8 cellular contexts compared by ENCODE assay signal in genomic region chr2:213119061-213119809, GRCh38. TPM values are rescaled to one million over a fixed set of nuclear protein-coding genes. Genes with fewer than 3 reads are reported as not detected.
DNase-seq lines count a peak whose midpoint lies in the region; ATAC-seq and TF ChIP-seq lines count a peak whose summit lies in the region.

No MANE protein-coding gene starts in this region.

- intact Hi-C loops in Calu3 (cut with micrococcal nuclease; ENCODE audit: unreplicated experiment), result no loop called here

- H3K9ac ChIP-seq in SK-N-SH, result no peak overlapping the region

- no peaks in the 10 kb centered on the region for H4K20me1 ChIP-seq in SK-N-SH (ENCODE audit: insufficient read depth)

- WGBS in SK-N-SH (ENCODE audit: low lambda C conversion rate), result 61% methylated on average over 5 of the region's 5 CpGs

- POLR2A ChIA-PET in SK-N-SH (lab: Yijun Ruan, JAX), result no interaction called here

- TF ChIP-seq EP300 in SK-N-SH (IDR thresholded peaks at IDR 0.05; ENCODE audit: borderline replicate concordance in 1 of 2, low read depth in 1 of 2, low read length in 1 of 2), result peak in 1 of 2 experiments; percentile 59; a peak in 1 of 4 replicates

- 0 out of 2 replicates have a peak overlapping the region, but pooled peaks have one; percentile 38 for H2AFZ ChIP-seq in SK-N-SH (ENCODE audit: low read depth)

- H3K79me2 ChIP-seq in SK-N-SH (ENCODE audit: insufficient read depth), result no peaks in the 10 kb centered on the region; the same call in 1 of the 2 replicates

- H3K4me3 Mint-ChIP-seq in Calu3 (ENCODE audit: low read depth, unreplicated experiment), result no peak overlapping the region

- no peaks in the 10 kb centered on the region for H3K9me3 Mint-ChIP-seq in Calu3 (ENCODE audit: low read depth, unreplicated experiment)

- peak; percentile 70 for ATAC-seq in HG02798 (IDR thresholded peaks at IDR 0.05; ENCODE audit: poor library complexity, unreplicated experiment)

- H3K27ac ChIP-seq in SK-N-SH (ENCODE audit: low read depth in 2 of 2, low read length in 1 of 2), result peak overlapping the region; percentile 22 to 81; a peak in 2 of 4 replicates

- no peak overlapping the region for H3K4me3 ChIP-seq in SK-N-SH (ENCODE audit: low read depth in 2 of 2, low read length in 1 of 2)
- no peak overlapping the region for H3K4me3 ChIP-seq in fibroblast of mammary gland (ENCODE audit: control insufficient read depth, low read depth, low read length)

- H3K36me3 Mint-ChIP-seq in Calu3 (ENCODE audit: insufficient read depth, unreplicated experiment), result no peaks in the 10 kb centered on the region

- CTCF ChIA-PET in SK-N-SH (lab: Yijun Ruan, JAX) (no interaction called here), Calu3 (lab: Charles Lee) (no interaction called here)

- H3K27me3 ChIP-seq in SK-N-SH (ENCODE audit: insufficient read depth), result no peaks in the 10 kb centered on the region

- peaks cover 0 to 47% of the 10 kb centered on the region in 2 experiments; a peak in 3 of 4 replicates for H3K4me1 ChIP-seq in SK-N-SH (ENCODE audit: control insufficient read depth in 1 of 2, insufficient read depth in 2 of 2, low read depth in 1 of 2, low read length in 1 of 2)

- H3K27ac Mint-ChIP-seq in Calu3 (ENCODE audit: unreplicated experiment), result no peak overlapping the region

- H3F3A ChIP-seq in SK-N-SH (replicated peaks; ENCODE audit: insufficient read depth), result peaks cover 10% of the 10 kb centered on the region

- peak; percentile 53 for DNase-seq in NK-92 treated with Interleukin-12 subunit alpha and Interleukin-12 subunit beta, amount 100 ng/mL, for 24 hours (lab: John Stamatoyannopoulos, UW)
- DNase-seq in NK-92 (lab: John Stamatoyannopoulos, UW; ENCODE audit: unreplicated experiment), result no peak
- no peak for DNase-seq in SK-N-SH
- DNase-seq in fibroblast of mammary gland (ENCODE audit: low read depth), result peak; percentile 89
- DNase-seq in Calu3, result no peak
- no peak for DNase-seq in SK-N-DZ (ENCODE audit: low spot score)
- no peak for DNase-seq in NCI-H1436 treated with DMSO at 0.1 percent for 48 hours (lab: John Stamatoyannopoulos, UW)

- H3K9me3 ChIP-seq in SK-N-SH, result no peaks in the 10 kb centered on the region

- H3K36me3 ChIP-seq in SK-N-SH (replicated peaks in 1 of 2; ENCODE audit: control insufficient read depth in 1 of 2, insufficient read depth in 2 of 2, low read length in 1 of 2), result no peaks in the 10 kb centered on the region

- H3K9me2 ChIP-seq in SK-N-SH, result no peaks in the 10 kb centered on the region

- TF ChIP-seq CTCF in SK-N-SH (IDR thresholded peaks at IDR 0.05), result no peak
- TF ChIP-seq CTCF in fibroblast of mammary gland (conservative IDR thresholded peaks at IDR 0.05; ENCODE audit: control insufficient read depth, insufficient read depth, low read depth, low read length), result no peak
- no peak for TF ChIP-seq CTCF in Calu3 (IDR thresholded peaks at IDR 0.05; ENCODE audit: unreplicated experiment)

- peak overlapping the region; percentile 60 for H3K4me2 ChIP-seq in SK-N-SH

- no peak for TF ChIP-seq RAD21 in SK-N-SH (IDR thresholded peaks at IDR 0.05; ENCODE audit: low read length)

- BruUV-seq in Calu3 (replicated peaks; lab: Mats Ljungman, UMichigan), result no TSS peak

- no peaks in the 10 kb centered on the region for H3K27me3 Mint-ChIP-seq in Calu3 (ENCODE audit: unreplicated experiment)

- H3K4me1 Mint-ChIP-seq in Calu3 (ENCODE audit: low read depth, unreplicated experiment), result peaks cover 29% of the 10 kb centered on the region

TF ChIP-seq in SK-N-SH, 30 proteins besides CTCF, POLR2A, EP300 and RAD21:
- TF ChIP-seq TCF12 (IDR thresholded peaks at IDR 0.05) (peak; percentile 63), ZBTB33 (IDR thresholded peaks at IDR 0.05; ENCODE audit: borderline replicate concordance, low read depth) (peak; percentile 45; the same call in 1 of the 2 replicates), MAX (IDR thresholded peaks at IDR 0.05; ENCODE audit: low read depth) (peak; percentile 41; the same call in 1 of the 2 replicates), JUND (IDR thresholded peaks at IDR 0.05) (peak; percentile 50), FOSL2 (IDR thresholded peaks at IDR 0.05; ENCODE audit: borderline replicate concordance, low read depth) (peak; percentile 37; the same call in 1 of the 2 replicates), RXRA (IDR thresholded peaks at IDR 0.05; ENCODE audit: borderline replicate concordance, low read depth) (peak; percentile 44; the same call in 1 of the 2 replicates), NFIC (IDR thresholded peaks at IDR 0.05; ENCODE audit: borderline replicate concordance) (peak; percentile 76; the same call in 1 of the 2 replicates), PBX3 (IDR thresholded peaks at IDR 0.05) (peak; percentile 75), ELF1 (IDR thresholded peaks at IDR 0.05) (no peak; the same call in 1 of the 2 replicates), YY1 (IDR thresholded peaks at IDR 0.05; ENCODE audit: low read depth) (no peak)

RNA-seq across cellular contexts. Expression of gene IKZF2, which starts 32.2 kb away (rescaled TPM):
- polyA plus RNA-seq in SK-N-SH (2012; rRNA removed), result 1.3 and 1.4 TPM in 2 replicates
- polyA plus RNA-seq in SK-N-SH (2012; cell fraction: cytosol; rRNA removed), result 0.94 and 1.2 TPM in 2 replicates
- 2.6 and 4.3 TPM in 2 replicates for polyA plus RNA-seq in SK-N-SH (2012; cell fraction: nucleus; rRNA removed)
- 26.0 and 26.1 TPM in 2 replicates for total RNA-seq in Calu3 (2022)
- polyA plus RNA-seq in SK-N-DZ (2014; cell fraction: cytosol; rRNA removed), result 0.58 and 0.68 TPM in 2 replicates
- 0.92 and 1.3 TPM in 2 replicates for polyA plus RNA-seq in SK-N-DZ (2014; cell fraction: nucleus; rRNA removed)

Comparison
In these comparisons a context has a peak if more than half of its experiments do, and no peak if none do; other contexts are left out.
1. DNase-seq: peak in NK-92 treated with Interleukin-12 subunit alpha and Interleukin-12 subunit beta, amount 100 ng/mL, for 24 hours (single experiment) and fibroblast of mammary gland (single experiment); none in NK-92 (single experiment), SK-N-SH (single experiment), Calu3 (single experiment), SK-N-DZ (single experiment) and NCI-H1436 treated with DMSO at 0.1 percent for 48 hours (single experiment).